Comparison of ENCODE assay signal across 16 cellular contexts in genomic region chr15:75027551-75027950, GRCh38. TPM values are rescaled to one million over a fixed set of nuclear protein-coding genes. Genes with fewer than 3 reads are reported as not detected.
"Had no signal": no experiment of that assay in that cellular context is flagged by ENCODE, and none has a peak within 500 bp of the region (broad histone marks: within the 10 kb centered on the region; RNA-seq: fewer than 3 reads in every experiment).

No MANE protein-coding gene starts in this region.

- H3K9me3 Mint-ChIP-seq: activated T-helper 1 cell treated with anti-CD3 and anti-CD28 coated beads, Interleukin-12 subunit alpha, Interleukin-12 subunit beta, Interleukin-2, Interleukin-4 antibody, amounts not matched to agents 30 ng/mL and 10 ng/mL and 1 ng/mL, durations not matched to agents 14 hours and 24 hours and 36 hours; immature natural killer cell; neural progenitor cell; type B pancreatic cell had no signal

- ATAC-seq: left ventricle myocardium superior had no signal

- H2AFZ ChIP-seq: neural progenitor cell had no signal

- H3K27me3 Mint-ChIP-seq: progenitor cell of endocrine pancreas, type B pancreatic cell had no signal

- H3K4me3 Mint-ChIP-seq: activated T-helper 1 cell treated with anti-CD3 and anti-CD28 coated beads, Interleukin-12 subunit alpha, Interleukin-12 subunit beta, Interleukin-2, Interleukin-4 antibody, amounts not matched to agents 30 ng/mL and 10 ng/mL and 1 ng/mL, durations not matched to agents 14 hours and 24 hours and 36 hours; neural progenitor cell; type B pancreatic cell had no signal

- H3K9ac ChIP-seq: neural progenitor cell had no signal

- H3K36me3 ChIP-seq: breast epithelium, neural progenitor cell, suprapubic skin had no signal

- H3K27ac ChIP-seq: breast epithelium, esophagus squamous epithelium, neural progenitor cell, suprapubic skin had no signal

- DNase-seq: activated CD4-positive, alpha-beta T cell treated with anti-CD3 and anti-CD28 coated beads, Interleukin-2, amount 50 U/mL, for 4 hours; activated naive CD4-positive, alpha-beta T cell; activated T-cell treated with anti-CD3 and anti-CD28 coated beads for 4 hours; cerebellar nuclear complex; effector CD8-positive, alpha-beta T cell; esophagus squamous epithelium; immature natural killer cell; left ventricle myocardium superior; stimulated activated naive CD4-positive, alpha-beta T cell treated with Interleukin-2 at 50 U/mL for 16 hours; T-helper 1 cell had no signal

- H3K9me3 ChIP-seq: breast epithelium, esophagus squamous epithelium, suprapubic skin had no signal

- H3K27me3 ChIP-seq: breast epithelium, esophagus squamous epithelium, neural progenitor cell, suprapubic skin had no signal

- H3K27ac Mint-ChIP-seq: activated T-helper 1 cell treated with anti-CD3 and anti-CD28 coated beads, Interleukin-12 subunit alpha, Interleukin-12 subunit beta, Interleukin-2, Interleukin-4 antibody, amounts not matched to agents 30 ng/mL and 10 ng/mL and 1 ng/mL, durations not matched to agents 14 hours and 24 hours and 36 hours; immature natural killer cell; progenitor cell of endocrine pancreas; type B pancreatic cell had no signal

- H3K4me3 ChIP-seq: breast epithelium, esophagus squamous epithelium, neural progenitor cell, suprapubic skin had no signal

- H3K4me2 ChIP-seq: neural progenitor cell had no signal

RNA-seq across cellular contexts. Expression of gene SCAMP5, which starts 32.2 kb away (rescaled TPM):
- polyA plus RNA-seq: immature natural killer cell had no signal
